In genomic region chr14:91885113-91885712, GRCh38 we compare ENCODE assay signal across 21 cellular contexts. TPM values are rescaled to one million over a fixed set of nuclear protein-coding genes. Genes with fewer than 3 reads are reported as not detected.
DNase-seq lines count a peak whose midpoint lies in the region; ATAC-seq, FAIRE-seq and TF ChIP-seq lines count a peak whose summit lies in the region.
"Had no signal": no experiment of that assay in that cellular context is flagged by ENCODE, and none has a peak within 500 bp of the region (broad histone marks: within the 10 kb centered on the region; RNA-seq: fewer than 3 reads in every experiment).

No MANE protein-coding gene starts in this region.

- peaks cover 1% of the 10 kb centered on the region for H3K9me3 Mint-ChIP-seq in astrocyte (ENCODE audit: unreplicated experiment)
- H3K9me3 Mint-ChIP-seq: mesothelial cell of epicardium had no signal

- H3K36me3 Mint-ChIP-seq in astrocyte (ENCODE audit: low read depth, unreplicated experiment): peaks cover 2% of the 10 kb centered on the region
- H3K36me3 Mint-ChIP-seq: mesothelial cell of epicardium had no signal

- no peaks in the 10 kb centered on the region for H3K79me2 ChIP-seq in astrocyte (ENCODE audit: insufficient read depth, low read length)

- no peak overlapping the region for H3K27ac Mint-ChIP-seq in astrocyte (ENCODE audit: unreplicated experiment)
- H3K27ac Mint-ChIP-seq: mesothelial cell of epicardium had no signal

- H3K4me1 Mint-ChIP-seq in astrocyte (ENCODE audit: low read depth, unreplicated experiment): peaks cover 8% of the 10 kb centered on the region

- H3K9ac ChIP-seq in astrocyte (ENCODE audit: low read length) (no peak overlapping the region), colonic mucosa (ENCODE audit: low read depth in 2 of 2, low read length in 2 of 2) (no peak overlapping the region)

- TF ChIP-seq POLR2A in gastrocnemius medialis (IDR thresholded peaks at IDR 0.05): no peak
- TF ChIP-seq POLR2A in uterus (IDR thresholded peaks at IDR 0.05): no peak

- no peak overlapping the region for H3K4me3 ChIP-seq in astrocyte (ENCODE audit: insufficient read depth, low read depth, low read length)
- no peak overlapping the region for H3K4me3 ChIP-seq in right cardiac atrium (ENCODE audit: low read length)
- no peak overlapping the region for H3K4me3 ChIP-seq in gastrocnemius medialis
- H3K4me3 ChIP-seq in uterus: no peak overlapping the region
- no peak overlapping the region for H3K4me3 ChIP-seq in WERI-Rb-1 (ENCODE audit: low read depth, low read length)
- H3K4me3 ChIP-seq in colonic mucosa: no peak overlapping the region
- H3K4me3 ChIP-seq: SJSA1 had no signal

- in situ Hi-C loops in gastrocnemius medialis (cut with MboI; ENCODE audit: low sequenced_read_pairs in 4 of 4): no loop called here

- FAIRE-seq in astrocyte (lab: Jason Lieb, UNC): no peak
- FAIRE-seq: GM12891 had no signal

- intact Hi-C loops in right cardiac atrium (cut with DNase I): no loop called here
- intact Hi-C loops in gastrocnemius medialis (cut with DNase I; ENCODE audit: low total_unique reads): no loop called here
- intact Hi-C loops in uterus (cut with DNase I; ENCODE audit: low total_unique reads): no loop called here
- intact Hi-C loops in colonic mucosa (cut with DNase I): no loop called here

- peak in 1 of 2 donors; percentile 7 for ATAC-seq in right cardiac atrium
- ATAC-seq in gastrocnemius medialis: no peak
- ATAC-seq: Panc1 had no signal

- no peak for TF ChIP-seq CTCF in astrocyte (IDR thresholded peaks at IDR 0.05; ENCODE audit: insufficient read depth, low read depth, low read length)
- no peak for TF ChIP-seq CTCF in gastrocnemius medialis (IDR thresholded peaks at IDR 0.05 in 4 of 5, conservative IDR thresholded peaks at IDR 0.05 in 1 of 5)
- TF ChIP-seq CTCF in uterus (IDR thresholded peaks at IDR 0.05): no peak
- TF ChIP-seq CTCF in WERI-Rb-1 (IDR thresholded peaks at IDR 0.05; ENCODE audit: low read depth, low read length): no peak
- TF ChIP-seq CTCF in colonic mucosa (IDR thresholded peaks at IDR 0.05): no peak

- DNase-seq in astrocyte (ENCODE audit: low read depth) (peak; percentile 34), right cardiac atrium (peak in 2 of 3 donors; percentile 37 to 68), gastrocnemius medialis (no peak), uterus (no peak), WERI-Rb-1 (no peak), colonic mucosa (no peak)
- DNase-seq in activated CD8-positive, alpha-beta memory T cell treated with anti-CD3 and anti-CD28 coated beads, Interleukin-2, amount 50 U/mL, for 4 hours: no peak
- DNase-seq: activated CD8-positive, alpha-beta memory T cell treated with anti-CD3 and anti-CD28 coated beads, Interleukin-2, amount 50 U/mL, for 48 hours; activated effector memory CD4-positive, alpha-beta T cell treated with anti-CD3 and anti-CD28 coated beads, Interleukin-2, amount 50 U/mL, for 16 hours; caudate nucleus; foreskin melanocyte; KG1; MV-4-11; NCI-H2029; NCI-H446; stimulated activated CD8-positive, alpha-beta memory T cell treated with anti-CD3 and anti-CD28 coated beads, Interleukin-4, amount 100 ng/mL, for 48 hours; T-helper 2 cell had no signal

- H3K27me3 Mint-ChIP-seq in astrocyte (ENCODE audit: low read depth, unreplicated experiment): peaks cover 31% of the 10 kb centered on the region

- no peak overlapping the region for H3K4me3 Mint-ChIP-seq in astrocyte (ENCODE audit: unreplicated experiment)
- H3K4me3 Mint-ChIP-seq: mesothelial cell of epicardium had no signal

- no peak overlapping the region for H3K27ac ChIP-seq in astrocyte (ENCODE audit: low read depth, low read length)
- H3K27ac ChIP-seq in right cardiac atrium (ENCODE audit: low read length): peak overlapping the region; percentile 83
- peak overlapping the region; percentile 61 to 69 (median 66) for H3K27ac ChIP-seq in gastrocnemius medialis
- H3K27ac ChIP-seq in uterus: peak overlapping the region; percentile 63 to 80
- no peak overlapping the region for H3K27ac ChIP-seq in WERI-Rb-1
- H3K27ac ChIP-seq in colonic mucosa: no peak overlapping the region
- H3K27ac ChIP-seq: SJSA1 had no signal

- H3K27me3 ChIP-seq in astrocyte (ENCODE audit: insufficient read depth, low read length): no peaks in the 10 kb centered on the region
- H3K27me3 ChIP-seq in right cardiac atrium (ENCODE audit: control insufficient read depth, insufficient read depth): no peaks in the 10 kb centered on the region
- H3K27me3 ChIP-seq in gastrocnemius medialis: peaks cover 0 to 5% (median 0%) of the 10 kb centered on the region in 3 donors
- no peaks in the 10 kb centered on the region for H3K27me3 ChIP-seq in uterus
- no peaks in the 10 kb centered on the region for H3K27me3 ChIP-seq in WERI-Rb-1 (ENCODE audit: insufficient read depth, low read depth, severe bottlenecking)
- no peaks in the 10 kb centered on the region for H3K27me3 ChIP-seq in colonic mucosa
- H3K27me3 ChIP-seq: SJSA1 had no signal

- no peak overlapping the region for H3K4me2 ChIP-seq in astrocyte (ENCODE audit: low read length)

- H3K36me3 ChIP-seq in astrocyte (ENCODE audit: insufficient read depth, low read length): no peaks in the 10 kb centered on the region
- H3K36me3 ChIP-seq in gastrocnemius medialis: no peaks in the 10 kb centered on the region
- H3K36me3 ChIP-seq in uterus: no peaks in the 10 kb centered on the region
- H3K36me3 ChIP-seq in WERI-Rb-1: no peaks in the 10 kb centered on the region
- H3K36me3 ChIP-seq in colonic mucosa: no peaks in the 10 kb centered on the region
- H3K36me3 ChIP-seq: SJSA1 had no signal

- 76% methylated on average over 4 of the region's 4 CpGs for WGBS in right cardiac atrium

- H4K20me1 ChIP-seq in astrocyte (ENCODE audit: insufficient read depth, low read length): no peaks in the 10 kb centered on the region

- H3K9me3 ChIP-seq in astrocyte (ENCODE audit: insufficient read depth, low read depth, low read length) (no peaks in the 10 kb centered on the region), right cardiac atrium (ENCODE audit: control insufficient read depth, low read length) (no peaks in the 10 kb centered on the region), gastrocnemius medialis (no peaks in the 10 kb centered on the region), uterus (no peaks in the 10 kb centered on the region), WERI-Rb-1 (ENCODE audit: severe bottlenecking) (no peaks in the 10 kb centered on the region), colonic mucosa (no peaks in the 10 kb centered on the region)
- H3K9me3 ChIP-seq: SJSA1 had no signal

- H2AFZ ChIP-seq in astrocyte (ENCODE audit: low read depth, low read length): no peak overlapping the region

- H3K4me1 ChIP-seq in astrocyte (ENCODE audit: insufficient read depth, low read length): peaks cover 4% of the 10 kb centered on the region
- peaks cover 12% of the 10 kb centered on the region for H3K4me1 ChIP-seq in right cardiac atrium (ENCODE audit: control insufficient read depth, insufficient read depth, low read length)
- peaks cover 3 to 4% of the 10 kb centered on the region in 2 donors for H3K4me1 ChIP-seq in gastrocnemius medialis
- H3K4me1 ChIP-seq in uterus: peaks cover 5 to 12% of the 10 kb centered on the region in 2 donors
- no peaks in the 10 kb centered on the region for H3K4me1 ChIP-seq in colonic mucosa
- H3K4me1 ChIP-seq: SJSA1 had no signal

RNA-seq across cellular contexts. Expression of gene TC2N, which starts 17.9 kb away (rescaled TPM):
- total RNA-seq in astrocyte: 1.2 and 1.6 TPM in 2 replicates
- total RNA-seq in right cardiac atrium: 10 to 100 TPM in 3 of 4 donors, 1 to 10 TPM in 1; 8.6 to 17.4 (median 15.0) TPM
- polyA plus RNA-seq in right cardiac atrium: 7.1 TPM
- total RNA-seq in gastrocnemius medialis: 10 to 100 TPM in 1 of 4 donors, 1 to 10 TPM in 3; 3.2 to 11.9 (median 7.2) TPM
- total RNA-seq in uterus: 10 to 100 TPM; 25.4 to 79.1 (median 36.5) TPM
- 10 to 100 TPM; 67.6 to 93.4 TPM for total RNA-seq in colonic mucosa

Comparison
In these comparisons a context has a peak if more than half of its experiments do, and no peak if none do; other contexts are left out.
1. DNase-seq: peak in astrocyte (single experiment) and right cardiac atrium (2 of 3); none in gastrocnemius medialis (0 of 2), uterus (0 of 2), WERI-Rb-1 (single experiment), activated CD8-positive, alpha-beta memory T cell treated with anti-CD3 and anti-CD28 coated beads, Interleukin-2, amount 50 U/mL, for 4 hours (single experiment) and colonic mucosa (single experiment).
2. H3K27ac ChIP-seq: peak in right cardiac atrium (single experiment), gastrocnemius medialis (4 of 4) and uterus (2 of 2); none in astrocyte (single experiment), WERI-Rb-1 (single experiment) and colonic mucosa (single experiment).